Comparison of ENCODE assay signal across 8 cellular contexts in the genomic region with DNA sequence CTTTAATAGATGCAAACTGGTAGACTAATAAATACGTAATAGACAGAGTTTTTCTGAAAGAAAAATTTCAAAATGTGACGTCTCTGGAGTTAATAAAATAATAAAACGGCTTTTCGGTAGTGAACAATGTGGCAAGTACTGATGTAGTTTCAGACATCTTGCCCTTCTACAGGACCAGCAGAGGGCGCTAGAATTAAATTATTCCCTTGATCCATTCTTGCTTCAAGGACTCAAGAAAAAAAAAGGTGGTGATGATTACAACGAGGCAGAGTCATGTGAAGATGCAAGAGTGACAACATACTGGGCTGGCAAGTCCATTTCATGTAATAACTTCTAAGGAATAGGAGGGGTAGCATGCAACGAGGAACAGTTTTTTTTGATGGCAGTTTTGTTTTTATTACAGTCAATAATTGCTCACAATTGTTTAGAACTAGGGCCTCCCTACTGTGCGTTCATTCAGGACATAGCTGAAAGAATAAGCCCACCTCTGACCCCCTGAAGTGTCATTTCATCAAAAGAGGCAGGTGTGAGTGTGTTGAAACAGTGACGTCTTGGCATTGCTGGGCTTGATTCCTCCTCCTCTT.
DNase-seq lines count a peak whose midpoint lies in the region; ATAC-seq and TF ChIP-seq lines count a peak whose summit lies in the region.

No MANE protein-coding gene starts in this region.

- H3K36me3 Mint-ChIP-seq in Caco-2 (ENCODE audit: insufficient read depth, unreplicated experiment): no peaks in the 10 kb centered on the region

- DNase-seq in Caco-2 (peak; percentile 42 to 66), HCT116 (ENCODE audit: low read depth, low spot score) (peak; percentile 39), NCI-H345 (lab: John Stamatoyannopoulos, UW) (peak; percentile 81), adipocyte (ENCODE audit: low read depth) (peak; percentile 89), right atrium auricular region (ENCODE audit: low spot score) (no peak), sigmoid colon (no peak)

- no peak overlapping the region for H3K9ac ChIP-seq in HCT116 (ENCODE audit: low read length)
- H3K9ac ChIP-seq in adipocyte (ENCODE audit: low read length): no peak overlapping the region

- H2AFZ ChIP-seq in HCT116 (ENCODE audit: low read depth, low read length, poor library complexity, severe bottlenecking): no peak overlapping the region

- intact Hi-C loops in Caco-2 (cut with micrococcal nuclease; ENCODE audit: unreplicated experiment) (loop anchor here (1.0 to 10.0 kb wide), 5 partner anchors 70 to 416 kb away; no protein-coding TSS in a partner anchor), HCT116 (cut with micrococcal nuclease) (loop anchor here (1.0 kb wide), 1 partner anchor 416 kb away; no protein-coding TSS in a partner anchor), sigmoid colon (cut with DNase I) (loop anchor here (2.0 to 5.0 kb wide), 2 partner anchors 398 to 417 kb away; no protein-coding TSS in a partner anchor)

- H3K9me2 ChIP-seq in HCT116 (ENCODE audit: insufficient read depth): no peaks in the 10 kb centered on the region

- BruUV-seq in Caco-2 (replicated peaks; lab: Mats Ljungman, UMichigan) (no TSS peak), HCT116 (replicated peaks; lab: Mats Ljungman, UMichigan) (no TSS peak)

- H3K4me1 Mint-ChIP-seq in Caco-2 (ENCODE audit: low read depth, unreplicated experiment): no peaks in the 10 kb centered on the region

- RAD21 ChIA-PET in HCT116 (lab: Charles Lee; ENCODE audit: low non-redundant PET in 1 of 2, low total read pairs in 2 of 2, uncharacterized antibody in 2 of 2, unreplicated experiment in 2 of 2): no interaction called here

- H3K9me3 Mint-ChIP-seq in Caco-2 (ENCODE audit: unreplicated experiment): no peaks in the 10 kb centered on the region

- H3K27ac ChIP-seq in HCT116 (ENCODE audit: low read depth, low read length) (no peak overlapping the region), right atrium auricular region (no peak overlapping the region), sigmoid colon (no peak overlapping the region)

- no peaks in the 10 kb centered on the region for H4K20me1 ChIP-seq in HCT116 (ENCODE audit: insufficient read depth)

- H3K4me1 ChIP-seq in Caco-2 (no peaks in the 10 kb centered on the region), HCT116 (ENCODE audit: control insufficient read depth in 1 of 2, insufficient read depth in 2 of 2, low read length in 2 of 2) (no peaks in the 10 kb centered on the region), adipocyte (ENCODE audit: control insufficient read depth, insufficient read depth, low read length) (no peaks in the 10 kb centered on the region), right atrium auricular region (no peaks in the 10 kb centered on the region), sigmoid colon (no peaks in the 10 kb centered on the region)

- H3K27me3 ChIP-seq in Caco-2 (replicated peaks; ENCODE audit: control insufficient read depth, insufficient read depth, low read length) (no peaks in the 10 kb centered on the region), HCT116 (ENCODE audit: insufficient read depth, low read length) (no peaks in the 10 kb centered on the region), adipocyte (replicated peaks; ENCODE audit: control insufficient read depth, insufficient read depth, low read length) (peaks cover 10% of the 10 kb centered on the region), right atrium auricular region (no peaks in the 10 kb centered on the region), sigmoid colon (no peaks in the 10 kb centered on the region)

- H3K79me2 ChIP-seq in HCT116 (ENCODE audit: insufficient read depth, low read length): no peaks in the 10 kb centered on the region

- TF ChIP-seq RAD21 in HCT116 (IDR thresholded peaks at IDR 0.05; ENCODE audit: low read depth): peak; percentile 34; the same call in 1 of the 2 replicates

- TF ChIP-seq EP300 in sigmoid colon (IDR thresholded peaks at IDR 0.05): no peak

- H3K36me3 ChIP-seq in Caco-2 (ENCODE audit: control insufficient read depth, insufficient read depth, low read length): no peaks in the 10 kb centered on the region
- no peaks in the 10 kb centered on the region for H3K36me3 ChIP-seq in HCT116 (ENCODE audit: control insufficient read depth in 1 of 2, insufficient read depth in 2 of 2, low read length in 2 of 2)
- no peaks in the 10 kb centered on the region for H3K36me3 ChIP-seq in adipocyte (ENCODE audit: control insufficient read depth, insufficient read depth, low read length, severe bottlenecking)
- no peaks in the 10 kb centered on the region for H3K36me3 ChIP-seq in right atrium auricular region
- H3K36me3 ChIP-seq in sigmoid colon: no peaks in the 10 kb centered on the region

- TF ChIP-seq POLR2A in HCT116 (IDR thresholded peaks at IDR 0.05; ENCODE audit: borderline replicate concordance, extremely low read depth, insufficient read depth, insufficient read length) (no peak), sigmoid colon (IDR thresholded peaks at IDR 0.05) (no peak)

- POLR2A ChIA-PET in Caco-2 (lab: Charles Lee) (no interaction called here), HCT116 (lab: Charles Lee) (no interaction called here)

- TF ChIP-seq CTCF in Caco-2 (IDR thresholded peaks at IDR 0.05; ENCODE audit: insufficient read depth in 1 of 2, low read depth in 1 of 2, low read length in 1 of 2, severe bottlenecking in 1 of 2, unreplicated experiment in 1 of 2): peak; percentile 69 to 70
- peak; percentile 20 to 77 (median 50); a peak in 5 of 6 replicates for TF ChIP-seq CTCF in HCT116 (IDR thresholded peaks at IDR 0.05 in 2 of 3, conservative IDR thresholded peaks at IDR 0.05 in 1 of 3; ENCODE audit: borderline replicate concordance in 1 of 3, insufficient read depth in 1 of 3, low read depth in 2 of 3, low read length in 2 of 3)
- TF ChIP-seq CTCF in right atrium auricular region (IDR thresholded peaks at IDR 0.05): peak; percentile 74 to 83
- TF ChIP-seq CTCF in sigmoid colon (IDR thresholded peaks at IDR 0.05): peak in 3 of 4 experiments; percentile 39 to 68 (median 49)

- H3K27me3 Mint-ChIP-seq in Caco-2 (ENCODE audit: insufficient read depth, unreplicated experiment): no peaks in the 10 kb centered on the region

- H3K4me3 ChIP-seq in Caco-2 (ENCODE audit: low read depth, low read length) (no peak overlapping the region), HCT116 (replicated peaks in 1 of 2; ENCODE audit: low read depth in 1 of 2, low read length in 2 of 2) (no peak overlapping the region), adipocyte (ENCODE audit: low read length) (no peak overlapping the region), right atrium auricular region (no peak overlapping the region), sigmoid colon (no peak overlapping the region)

- H3K4me3 Mint-ChIP-seq in Caco-2 (ENCODE audit: unreplicated experiment): no peak overlapping the region

- CTCF ChIA-PET in Caco-2 (lab: Charles Lee): interaction anchor here (0.6 kb wide), 1 partner anchor 400 kb away, joined by 3 read pairs; no protein-coding TSS in a partner anchor
- CTCF ChIA-PET in HCT116 (lab: Charles Lee): no interaction called here

- H3K27ac Mint-ChIP-seq in Caco-2 (ENCODE audit: unreplicated experiment): no peak overlapping the region

- WGBS in sigmoid colon, 2 donors: 21 to 30% methylated on average over 9 of the region's 9 CpGs

- ATAC-seq in HCT116: 0 out of 2 replicates have a peak, but pooled peaks have one; percentile 38
- no peak for ATAC-seq in HG03342 (IDR thresholded peaks at IDR 0.05; ENCODE audit: unreplicated experiment)
- ATAC-seq in HG03196 (IDR thresholded peaks at IDR 0.05; ENCODE audit: unreplicated experiment): no peak

- H3K9me3 ChIP-seq in Caco-2 (no peaks in the 10 kb centered on the region), HCT116 (ENCODE audit: control insufficient read depth in 1 of 2, insufficient read depth in 1 of 2, low read depth in 1 of 2, low read length in 2 of 2) (no peaks in the 10 kb centered on the region), adipocyte (ENCODE audit: control insufficient read depth, low read length) (no peaks in the 10 kb centered on the region), right atrium auricular region (no peaks in the 10 kb centered on the region), sigmoid colon (no peaks in the 10 kb centered on the region)

- H3K4me2 ChIP-seq in HCT116 (ENCODE audit: low read length): no peak overlapping the region

TF ChIP-seq in HCT116, 20 proteins besides CTCF, POLR2A, EP300 and RAD21:
- no peak for TF ChIP-seq ELF1 (IDR thresholded peaks at IDR 0.05; ENCODE audit: borderline replicate concordance, low read depth)
TF ChIP-seq in HCT116: peak in this region for 0.

Comparison
In these comparisons a context has a peak if more than half of its experiments do, and no peak if none do; other contexts are left out.
1. DNase-seq: peak in Caco-2 (2 of 2), HCT116 (single experiment), NCI-H345 (single experiment) and adipocyte (single experiment); none in right atrium auricular region (single experiment) and sigmoid colon (single experiment).
2. Peak in every context shown above with its lines, with median percentiles within 50 percentile points of each other: CTCF ChIP-seq.